Comparison of ENCODE assay signal across 8 cellular contexts in genomic region chr6:53294095-53294494, GRCh38. TPM values are rescaled to one million over a fixed set of nuclear protein-coding genes. Genes with fewer than 3 reads are reported as not detected.
DNase-seq lines count a peak whose midpoint lies in the region; ATAC-seq, FAIRE-seq and TF ChIP-seq lines count a peak whose summit lies in the region.

No MANE protein-coding gene starts in this region.

- peak overlapping the region; percentile 0 to 95 (median 60) for H3K27ac Mint-ChIP-seq in CD8-positive, alpha-beta memory T cell
- H3K27ac Mint-ChIP-seq in HFFc6: peak overlapping the region; percentile 13; the same call in 1 of the 2 replicates
- no peak overlapping the region for H3K27ac Mint-ChIP-seq in activated CD8-positive, alpha-beta T cell treated with anti-CD3 and anti-CD28 coated beads, Interleukin-2, amount 10 ng/mL, durations not matched to agents 7 days and 5 days

- no peaks in the 10 kb centered on the region for H3K27me3 Mint-ChIP-seq in CD8-positive, alpha-beta memory T cell
- H3K27me3 Mint-ChIP-seq in HFFc6 (ENCODE audit: insufficient read depth): no peaks in the 10 kb centered on the region; the same call in 1 of the 2 replicates
- no peaks in the 10 kb centered on the region for H3K27me3 Mint-ChIP-seq in activated CD8-positive, alpha-beta T cell treated with anti-CD3 and anti-CD28 coated beads, Interleukin-2, amount 10 ng/mL, durations not matched to agents 7 days and 5 days (ENCODE audit: low read depth)

- no peaks in the 10 kb centered on the region for H3K9me3 ChIP-seq in CD8-positive, alpha-beta memory T cell (ENCODE audit: low read length)
- no peaks in the 10 kb centered on the region for H3K9me3 ChIP-seq in lower lobe of right lung

- peak in 2 of 5 donors; percentile 46 to 51 for DNase-seq in CD8-positive, alpha-beta memory T cell
- DNase-seq in HFFc6: no peak
- peak; percentile 41 for DNase-seq in activated CD8-positive, alpha-beta T cell treated with anti-CD3 and anti-CD28 coated beads, Interleukin-2, amount 10 ng/mL, durations not matched to agents 7 days and 5 days
- no peak for DNase-seq in lower lobe of right lung
- DNase-seq in GM19239 (ENCODE audit: insufficient read length, low spot score): no peak
- no peak for DNase-seq in mucosa of gallbladder (ENCODE audit: low spot score)
- DNase-seq in stimulated activated CD4-positive, alpha-beta T cell treated with anti-CD3 and anti-CD28 coated beads, Interleukin-4, amount 100 ng/mL, for 4 hours: no peak
- no peak for DNase-seq in LoVo (ENCODE audit: low spot score)

- no peak overlapping the region for H3K4me3 ChIP-seq in CD8-positive, alpha-beta memory T cell (ENCODE audit: low read length)
- no peak overlapping the region for H3K4me3 ChIP-seq in lower lobe of right lung

- peak; percentile 53 for ATAC-seq in activated CD8-positive, alpha-beta T cell treated with anti-CD3 and anti-CD28 coated beads, Interleukin-2, amount 10 ng/mL, durations not matched to agents 7 days and 5 days
- no peak for ATAC-seq in lower lobe of right lung

- peak; percentile 76 for TF ChIP-seq CTCF in HFFc6 (IDR thresholded peaks at IDR 0.05)
- peak; percentile 41 for TF ChIP-seq CTCF in lower lobe of right lung (IDR thresholded peaks at IDR 0.05)

- peaks cover 0 to 39% (median 10%) of the 10 kb centered on the region in 3 donors for H3K36me3 Mint-ChIP-seq in CD8-positive, alpha-beta memory T cell
- peaks cover 8% of the 10 kb centered on the region for H3K36me3 Mint-ChIP-seq in HFFc6 (ENCODE audit: low read depth)
- H3K36me3 Mint-ChIP-seq in activated CD8-positive, alpha-beta T cell treated with anti-CD3 and anti-CD28 coated beads, Interleukin-2, amount 10 ng/mL, durations not matched to agents 7 days and 5 days (ENCODE audit: low read depth): peaks cover 30% of the 10 kb centered on the region

- H3K4me3 Mint-ChIP-seq in CD8-positive, alpha-beta memory T cell: no peak overlapping the region
- H3K4me3 Mint-ChIP-seq in HFFc6: no peak overlapping the region
- H3K4me3 Mint-ChIP-seq in activated CD8-positive, alpha-beta T cell treated with anti-CD3 and anti-CD28 coated beads, Interleukin-2, amount 10 ng/mL, durations not matched to agents 7 days and 5 days: no peak overlapping the region

- H3K4me1 Mint-ChIP-seq in CD8-positive, alpha-beta memory T cell: peaks cover 83 to 98% (median 96%) of the 10 kb centered on the region in 3 donors
- H3K4me1 Mint-ChIP-seq in HFFc6 (ENCODE audit: low read depth): peaks cover 40% of the 10 kb centered on the region
- peaks cover 42% of the 10 kb centered on the region for H3K4me1 Mint-ChIP-seq in activated CD8-positive, alpha-beta T cell treated with anti-CD3 and anti-CD28 coated beads, Interleukin-2, amount 10 ng/mL, durations not matched to agents 7 days and 5 days (ENCODE audit: low read depth)

- POLR2A ChIA-PET in CD8-positive, alpha-beta memory T cell (lab: Charles Lee): no interaction called here
- POLR2A ChIA-PET in activated CD8-positive, alpha-beta T cell treated with anti-CD3 and anti-CD28 coated beads, Interleukin-2, amount 10 ng/mL, durations not matched to agents 7 days and 5 days (lab: Charles Lee): interaction anchor here (0.8 to 1.3 kb wide), 2 partner anchors 16 to 24 kb away, joined by 3 to 4 read pairs; no protein-coding TSS in a partner anchor

- no peak overlapping the region for H3K27ac ChIP-seq in CD8-positive, alpha-beta memory T cell (ENCODE audit: low read depth, low read length)
- H3K27ac ChIP-seq in lower lobe of right lung: no peak overlapping the region

- peaks cover 3% of the 10 kb centered on the region for H3K36me3 ChIP-seq in CD8-positive, alpha-beta memory T cell (ENCODE audit: insufficient read depth, low read length)
- peaks cover 20% of the 10 kb centered on the region for H3K36me3 ChIP-seq in lower lobe of right lung

- no peaks in the 10 kb centered on the region for H3K27me3 ChIP-seq in CD8-positive, alpha-beta memory T cell (ENCODE audit: insufficient read depth, low read length, poor library complexity, severe bottlenecking)
- H3K27me3 ChIP-seq in lower lobe of right lung (ENCODE audit: low read depth): no peaks in the 10 kb centered on the region

- no peaks in the 10 kb centered on the region for H3K9me3 Mint-ChIP-seq in CD8-positive, alpha-beta memory T cell
- no peaks in the 10 kb centered on the region for H3K9me3 Mint-ChIP-seq in HFFc6
- no peaks in the 10 kb centered on the region for H3K9me3 Mint-ChIP-seq in activated CD8-positive, alpha-beta T cell treated with anti-CD3 and anti-CD28 coated beads, Interleukin-2, amount 10 ng/mL, durations not matched to agents 7 days and 5 days (ENCODE audit: insufficient read depth)

- no peak for FAIRE-seq in GM19239 (lab: Jason Lieb, UNC)

- CTCF ChIA-PET in CD8-positive, alpha-beta memory T cell (lab: Charles Lee): interaction anchor here (0.8 to 2.1 kb wide), 10 partner anchors 9 to 101 kb away, joined by 3 to 14 read pairs (median 4); partner anchors contain the start of gene ELOVL5
- CTCF ChIA-PET in activated CD8-positive, alpha-beta T cell treated with anti-CD3 and anti-CD28 coated beads, Interleukin-2, amount 10 ng/mL, durations not matched to agents 7 days and 5 days (lab: Charles Lee): interaction anchor here (0.7 to 1.7 kb wide), 12 partner anchors 9 to 119 kb away, joined by 3 to 9 read pairs (median 4); partner anchors contain the start of gene ELOVL5

- intact Hi-C loops in lower lobe of right lung (cut with DNase I): no loop called here

- peaks cover 66% of the 10 kb centered on the region for H3K4me1 ChIP-seq in CD8-positive, alpha-beta memory T cell (ENCODE audit: insufficient read depth, low read length)
- peaks cover 25% of the 10 kb centered on the region for H3K4me1 ChIP-seq in lower lobe of right lung

RNA-seq across cellular contexts. Expression of gene ELOVL5, which starts 54.7 kb away (rescaled TPM):
- total RNA-seq in CD8-positive, alpha-beta memory T cell: 100 to 1,000 TPM; 117 to 124 TPM
- 96.9 TPM for polyA plus RNA-seq in CD8-positive, alpha-beta memory T cell
- total RNA-seq in HFFc6 (2021; fragmentation: NEBNext Ultra II Directional; extraction: Animal tissue kit (Norgen Biotek cat#: 25700)): 100 to 1,000 TPM in 2 of 6 experiments, 10 to 100 TPM in 4; 82.0 to 104 (median 89.1) TPM
- total RNA-seq in activated CD8-positive, alpha-beta T cell treated with anti-CD3 and anti-CD28 coated beads, Interleukin-2, amount 10 ng/mL, durations not matched to agents 7 days and 5 days: 100 to 1,000 TPM; 116 TPM
- total RNA-seq in lower lobe of right lung (72.4 TPM), mucosa of gallbladder (83.3 TPM)
